Comparison of ENCODE assay signal across 21 cellular contexts in the genomic region with DNA sequence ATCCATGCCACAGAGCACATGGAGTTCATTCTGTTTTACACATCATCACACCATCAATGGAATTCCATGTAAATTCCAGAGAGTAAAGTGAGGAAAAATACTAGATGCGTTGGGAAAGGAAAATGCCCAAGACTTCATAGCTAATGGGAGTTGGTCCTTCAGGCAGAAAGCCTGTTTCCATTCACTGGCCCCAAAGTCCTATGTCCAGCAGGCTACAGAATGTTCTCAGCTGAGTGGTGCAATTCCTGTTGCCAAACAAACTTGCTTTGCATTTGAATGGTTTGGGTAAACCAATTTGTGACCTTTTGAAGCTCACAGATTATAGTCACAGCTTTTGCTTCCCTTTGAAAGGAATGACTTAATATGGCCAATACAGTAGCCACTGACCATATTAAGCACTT.
DNase-seq lines count a peak whose midpoint lies in the region; TF ChIP-seq lines count a peak whose summit lies in the region.
"Had no signal": no experiment of that assay in that cellular context is flagged by ENCODE, and none has a peak within 500 bp of the region (broad histone marks: within the 10 kb centered on the region; RNA-seq: fewer than 3 reads in every experiment).

No MANE protein-coding gene starts in this region.

- H3K79me2 ChIP-seq in fibroblast of lung (ENCODE audit: control insufficient read depth, insufficient read depth, low read length), result no peaks in the 10 kb centered on the region
- no peaks in the 10 kb centered on the region for H3K79me2 ChIP-seq in mesendoderm (ENCODE audit: control insufficient read depth, insufficient read depth, low read length)

- H3K36me3 ChIP-seq in fibroblast of lung (ENCODE audit: control insufficient read depth, insufficient read depth, low read length) (no peaks in the 10 kb centered on the region), mesendoderm (ENCODE audit: control insufficient read depth, insufficient read depth, low read length) (no peaks in the 10 kb centered on the region), Caco-2 (ENCODE audit: control insufficient read depth, insufficient read depth, low read length) (no peaks in the 10 kb centered on the region)
- H3K36me3 ChIP-seq: upper lobe of right lung had no signal

- no peak overlapping the region for H4K8ac ChIP-seq in mesendoderm (ENCODE audit: low read depth, low read length)

- H3K4me1 ChIP-seq in fibroblast of lung (ENCODE audit: control insufficient read depth, extremely low read depth, insufficient read depth, low read length), result no peaks in the 10 kb centered on the region
- H3K4me1 ChIP-seq in mesendoderm (ENCODE audit: control insufficient read depth, low read depth, low read length), result peaks cover 8% of the 10 kb centered on the region
- no peaks in the 10 kb centered on the region for H3K4me1 ChIP-seq in Caco-2
- H3K4me1 ChIP-seq: upper lobe of right lung had no signal

- H3K23ac ChIP-seq in mesendoderm (ENCODE audit: low read length), result no peak overlapping the region

- no peak overlapping the region for H3K9ac ChIP-seq in fibroblast of lung (ENCODE audit: insufficient read depth, low read length)
- no peak overlapping the region for H3K9ac ChIP-seq in mesendoderm (ENCODE audit: low read length)

- BruUV-seq in Caco-2 (replicated peaks; lab: Mats Ljungman, UMichigan), result no TSS peak

- no peak overlapping the region for H4K5ac ChIP-seq in mesendoderm (ENCODE audit: low read length)

- intact Hi-C loops in Caco-2 (cut with micrococcal nuclease; ENCODE audit: unreplicated experiment), result no loop called here

- no peaks in the 10 kb centered on the region for H3K4me1 Mint-ChIP-seq in immature natural killer cell
- no peaks in the 10 kb centered on the region for H3K4me1 Mint-ChIP-seq in Caco-2 (ENCODE audit: low read depth, unreplicated experiment)

- WGBS in mesendoderm (ENCODE audit: extremely low coverage, insufficient coverage, low lambda C conversion rate), result no CpG with 5 or more reads among the region's 1 CpG

- no peak overlapping the region for H3K18ac ChIP-seq in mesendoderm (ENCODE audit: low read length)

- no peak for TF ChIP-seq CTCF in HFF-Myc (IDR thresholded peaks at IDR 0.05; ENCODE audit: low read depth, low read length, missing control alignments)
- TF ChIP-seq CTCF in fibroblast of lung (conservative IDR thresholded peaks at IDR 0.05 in 1 of 2, IDR thresholded peaks at IDR 0.05 in 1 of 2; ENCODE audit: low read depth in 1 of 2, low read length in 2 of 2), result no peak
- no peak for TF ChIP-seq CTCF in Caco-2 (IDR thresholded peaks at IDR 0.05; ENCODE audit: insufficient read depth in 1 of 2, low read depth in 1 of 2, low read length in 1 of 2, severe bottlenecking in 1 of 2, unreplicated experiment in 1 of 2)

- POLR2A ChIA-PET in Caco-2 (lab: Charles Lee), result no interaction called here

- no peak overlapping the region for H3K27ac ChIP-seq in fibroblast of lung (ENCODE audit: insufficient read depth, low read length)
- H3K27ac ChIP-seq in mesendoderm (ENCODE audit: low read depth, low read length), result no peak overlapping the region
- H3K27ac ChIP-seq: C4-2B, coronary artery, upper lobe of right lung had no signal

- H3K79me1 ChIP-seq in mesendoderm (ENCODE audit: low read length), result no peaks in the 10 kb centered on the region

- peak; percentile 18 for DNase-seq in Ammon's horn (ENCODE audit: low spot score)
- peak; percentile 16 for DNase-seq in HFF-Myc (ENCODE audit: extremely low read depth, low read depth)
- peak; percentile 15 to 72 for DNase-seq in fibroblast of lung (ENCODE audit: low read depth in 2 of 2)
- peak; percentile 59 for DNase-seq in mesendoderm
- no peak for DNase-seq in HuH-7.5 (ENCODE audit: low spot score)
- DNase-seq in NCI-H1048 (lab: John Stamatoyannopoulos, UW), result no peak
- DNase-seq in immature natural killer cell, result no peak
- DNase-seq in Caco-2, result no peak
- DNase-seq: activated naive CD4-positive, alpha-beta T cell treated with Interleukin-2 at 50 U/mL for 16 hours; activated T-cell treated with anti-CD3 and anti-CD28 coated beads, Interleukin-2, amount 50 U/mL, for 4 hours; amniotic stem cell; effector memory CD8-positive, alpha-beta T cell; glutamatergic neuron; Kasumi-1; naive thymus-derived CD4-positive, alpha-beta T cell; NCI-H1694; NCI-H526; occipital lobe; upper lobe of right lung had no signal

- H3K36me3 Mint-ChIP-seq in immature natural killer cell (no peaks in the 10 kb centered on the region), Caco-2 (ENCODE audit: insufficient read depth, unreplicated experiment) (no peaks in the 10 kb centered on the region)
- H3K36me3 Mint-ChIP-seq: naive thymus-derived CD4-positive, alpha-beta T cell had no signal

- H2AK5ac ChIP-seq in mesendoderm (ENCODE audit: low read length), result no peak overlapping the region

- no peaks in the 10 kb centered on the region for H4K20me1 ChIP-seq in fibroblast of lung (ENCODE audit: control insufficient read depth, extremely low read depth, insufficient read depth, low read length)

- no peak overlapping the region for H3K4me3 ChIP-seq in HFF-Myc (replicated peaks; ENCODE audit: low read depth, low read length)
- no peak overlapping the region for H3K4me3 ChIP-seq in fibroblast of lung (replicated peaks in 1 of 4; ENCODE audit: control extremely low read depth in 1 of 4, insufficient read depth in 1 of 4, low read depth in 3 of 4, low read length in 4 of 4)
- no peak overlapping the region for H3K4me3 ChIP-seq in mesendoderm (ENCODE audit: low read length)
- H3K4me3 ChIP-seq in Caco-2 (ENCODE audit: low read depth, low read length), result no peak overlapping the region
- H3K4me3 ChIP-seq: coronary artery, upper lobe of right lung had no signal

- H3K4me2 ChIP-seq in fibroblast of lung (ENCODE audit: extremely low read depth, insufficient read depth, low read length) (no peak overlapping the region), mesendoderm (ENCODE audit: low read length) (no peak overlapping the region)

- peaks cover 0 to 2% (median 0%) of the 10 kb centered on the region in 6 donors for H3K9me3 Mint-ChIP-seq in immature natural killer cell
- no peaks in the 10 kb centered on the region for H3K9me3 Mint-ChIP-seq in Caco-2 (ENCODE audit: unreplicated experiment)
- H3K9me3 Mint-ChIP-seq: activated T-cell treated with anti-CD3 and anti-CD28 coated beads, Interleukin-2, amount 50 U/mL, for 4 hours; effector memory CD8-positive, alpha-beta T cell; naive thymus-derived CD4-positive, alpha-beta T cell had no signal

- H3K27me3 Mint-ChIP-seq in immature natural killer cell (ENCODE audit: low read depth in 3 of 3) (peaks cover 0 to 2% (median 2%) of the 10 kb centered on the region in 3 donors), Caco-2 (ENCODE audit: insufficient read depth, unreplicated experiment) (peaks cover 11% of the 10 kb centered on the region)

- H2AFZ ChIP-seq in fibroblast of lung (ENCODE audit: low read length), result no peak overlapping the region

- H3K27ac Mint-ChIP-seq in immature natural killer cell (no peak overlapping the region), Caco-2 (ENCODE audit: unreplicated experiment) (no peak overlapping the region)
- H3K27ac Mint-ChIP-seq: effector memory CD8-positive, alpha-beta T cell; naive thymus-derived CD4-positive, alpha-beta T cell had no signal

- H3K27me3 ChIP-seq in fibroblast of lung (ENCODE audit: control insufficient read depth, insufficient read depth, low read length) (no peaks in the 10 kb centered on the region), mesendoderm (ENCODE audit: insufficient read depth, low read length, poor library complexity) (no peaks in the 10 kb centered on the region), Caco-2 (replicated peaks; ENCODE audit: control insufficient read depth, insufficient read depth, low read length) (no peaks in the 10 kb centered on the region)
- H3K27me3 ChIP-seq: upper lobe of right lung had no signal

- no peak overlapping the region for H2BK120ac ChIP-seq in mesendoderm (ENCODE audit: low read depth, low read length)

- no peak overlapping the region for H2BK15ac ChIP-seq in mesendoderm (replicated peaks; ENCODE audit: low read depth)

- no peak overlapping the region for H3K4me3 Mint-ChIP-seq in immature natural killer cell
- no peak overlapping the region for H3K4me3 Mint-ChIP-seq in Caco-2 (ENCODE audit: unreplicated experiment)
- H3K4me3 Mint-ChIP-seq: activated T-cell treated with anti-CD3 and anti-CD28 coated beads, Interleukin-2, amount 50 U/mL, for 4 hours; effector memory CD8-positive, alpha-beta T cell; naive thymus-derived CD4-positive, alpha-beta T cell had no signal

- H3K4ac ChIP-seq in mesendoderm (ENCODE audit: low read depth, low read length), result no peak overlapping the region

- CTCF ChIA-PET in Caco-2 (lab: Charles Lee), result interaction anchor here (0.9 kb wide), 1 partner anchor 49 kb away, joined by 3 read pairs; no protein-coding TSS in a partner anchor

- H2BK5ac ChIP-seq in mesendoderm (ENCODE audit: low read length), result no peak overlapping the region

- no peak overlapping the region for H3K56ac ChIP-seq in mesendoderm (ENCODE audit: low read length)

- H3K9me3 ChIP-seq in fibroblast of lung (ENCODE audit: control insufficient read depth, insufficient read depth, low read depth, low read length), result no peaks in the 10 kb centered on the region
- no peaks in the 10 kb centered on the region for H3K9me3 ChIP-seq in Caco-2
- H3K9me3 ChIP-seq: upper lobe of right lung had no signal

Comparison
In these comparisons a context has a peak if more than half of its experiments do, and no peak if none do; other contexts are left out.
1. DNase-seq: peak in Ammon's horn (single experiment), HFF-Myc (single experiment), fibroblast of lung (2 of 2) and mesendoderm (single experiment); none in HuH-7.5 (single experiment), NCI-H1048 (single experiment), immature natural killer cell (0 of 3) and Caco-2 (0 of 2).